Comparison of ENCODE assay signal across 29 cellular contexts in genomic region chr3:100533176-100533575, GRCh38.
DNase-seq lines count a peak whose midpoint lies in the region; ATAC-seq and TF ChIP-seq lines count a peak whose summit lies in the region.
"Had no signal": no experiment of that assay in that cellular context is flagged by ENCODE, and none has a peak within 500 bp of the region (broad histone marks: within the 10 kb centered on the region; RNA-seq: fewer than 3 reads in every experiment).

No MANE protein-coding gene starts in this region.

- no peaks in the 10 kb centered on the region for H3K9me3 ChIP-seq in adipocyte (ENCODE audit: control insufficient read depth, low read length)
- H3K9me3 ChIP-seq: BLaER1, left lung, MG63, ovary, upper lobe of left lung had no signal

- peak overlapping the region; percentile 36 for H3K9ac ChIP-seq in adipocyte (ENCODE audit: low read length)
- H3K9ac ChIP-seq: BLaER1, KMS-11 had no signal

- POLR2A ChIA-PET in AG04449 (lab: Yijun Ruan, JAX) = interaction anchor here (0.9 to 1.4 kb wide), 2 partner anchors 15 to 17 kb away, joined by 3 to 4 read pairs; no protein-coding TSS in a partner anchor

- H3K4me1 ChIP-seq in adipocyte (ENCODE audit: control insufficient read depth, insufficient read depth, low read length) = peaks cover 82% of the 10 kb centered on the region
- H3K4me1 ChIP-seq: BLaER1, left lung had no signal

- TF ChIP-seq CTCF in AG04449 (IDR thresholded peaks at IDR 0.05; ENCODE audit: insufficient read depth, low read length, missing control alignments) (no peak), foreskin fibroblast (IDR thresholded peaks at IDR 0.05; ENCODE audit: low read depth, low read length) (no peak)

- H3K36me3 ChIP-seq in adipocyte (ENCODE audit: control insufficient read depth, insufficient read depth, low read length, severe bottlenecking) = no peaks in the 10 kb centered on the region
- H3K36me3 ChIP-seq: BLaER1, brain microvascular endothelial cell, left lung, MG63, ovary, upper lobe of left lung had no signal

- CTCF ChIA-PET in AG04449 (lab: Yijun Ruan, JAX) = interaction anchor here (1.1 to 2.4 kb wide), 2 partner anchors 9 to 70 kb away, joined by 5 to 9 read pairs; no protein-coding TSS in a partner anchor

- DNase-seq in AG04449 (ENCODE audit: low read depth, low spot score) (peak; percentile 49), ELF-1 (ENCODE audit: low read depth, low spot score) (peak; percentile 16), adipocyte (ENCODE audit: low read depth) (peak; percentile 80), foreskin fibroblast (peak; percentile 73 to 86), NCI-H1436 treated with DMSO at 0.1 percent for 48 hours (lab: John Stamatoyannopoulos, UW) (no peak), NCI-H146 (lab: John Stamatoyannopoulos, UW) (no peak)
- DNase-seq in activated naive CD4-positive, alpha-beta T cell treated with Interleukin-2 at 50 U/mL for 16 hours = no peak
- DNase-seq: activated CD4-positive, alpha-beta T cell treated with anti-CD3 and anti-CD28 coated beads for 1 hour; activated CD8-positive, alpha-beta memory T cell treated with anti-CD3 and anti-CD28 coated beads, Interleukin-2, amount 50 U/mL, for 48 hours; activated CD8-positive, alpha-beta T cell treated with anti-CD3 and anti-CD28 coated beads for 36 hours; activated naive CD4-positive, alpha-beta T cell treated with anti-CD3 and anti-CD28 coated beads, Interleukin-2, amount 10 ng/mL, durations not matched to agents 7 days and 5 days; amniotic stem cell; brain microvascular endothelial cell; cerebellar nuclear complex; DMS 273 treated with DMSO at 0.1 percent for 48 hours; head of caudate nucleus; left lung; mesendoderm; MG63; NCI-H2029 treated with DMSO at 0.1 percent for 48 hours; NCI-H226; NCI-H526 treated with DMSO at 0.1 percent for 48 hours; ovary; SHP77; upper lobe of left lung had no signal

- H3K4me3 ChIP-seq in AG04449 (ENCODE audit: low read depth, low read length) (no peak overlapping the region), adipocyte (ENCODE audit: low read length) (no peak overlapping the region), foreskin fibroblast (ENCODE audit: low read depth in 1 of 2, low read length in 2 of 2) (no peak overlapping the region)
- H3K4me3 ChIP-seq: BLaER1, left lung, MG63, ovary, upper lobe of left lung had no signal

- H3K27me3 ChIP-seq in adipocyte (replicated peaks; ENCODE audit: control insufficient read depth, insufficient read depth, low read length) = no peaks in the 10 kb centered on the region
- H3K27me3 ChIP-seq: BLaER1, brain microvascular endothelial cell, left lung, MG63, ovary, upper lobe of left lung had no signal

- ATAC-seq in HG02840 (IDR thresholded peaks at IDR 0.05; ENCODE audit: low FRiP score, unreplicated experiment) = no peak
- ATAC-seq: activated CD8-positive, alpha-beta T cell treated with anti-CD3 and anti-CD28 coated beads for 36 hours; left lung; stimulated activated memory B cell treated with anti-CD40 and anti-IgM and Interleukin-4, amounts not matched to agents 10 μg/mL and 1 μg/mL and 100 μg/mL, for 72 hours had no signal

Comparison
In these comparisons a context has a peak if more than half of its experiments do, and no peak if none do; other contexts are left out.
1. DNase-seq: peak in AG04449 (single experiment), ELF-1 (single experiment), adipocyte (single experiment) and foreskin fibroblast (2 of 2); none in NCI-H1436 treated with DMSO at 0.1 percent for 48 hours (single experiment), activated naive CD4-positive, alpha-beta T cell treated with Interleukin-2 at 50 U/mL for 16 hours (single experiment) and NCI-H146 (single experiment).